Comparison of ENCODE assay signal across 19 cellular contexts in genomic region chr17:49681336-49681735, GRCh38.
"Had no signal": no experiment of that assay in that cellular context is flagged by ENCODE, and none has a peak within 500 bp of the region (broad histone marks: within the 10 kb centered on the region; RNA-seq: fewer than 3 reads in every experiment).

No MANE protein-coding gene starts in this region.

- H3K36me3 ChIP-seq: brain microvascular endothelial cell, gastrocnemius medialis, lower lobe of right lung, tibial nerve, vagina had no signal

- ATAC-seq: activated T-cell treated with anti-CD3 and anti-CD28 coated beads, Interleukin-2, amount 50 U/mL, for 4 hours; gastrocnemius medialis; left cardiac atrium; lower lobe of right lung; sciatic nerve had no signal

- H3K27me3 Mint-ChIP-seq: activated naive CD8-positive, alpha-beta T cell had no signal

- H3K4me3 ChIP-seq: gastrocnemius medialis, lower lobe of right lung, tibial nerve, vagina had no signal

- H3K4me3 Mint-ChIP-seq: activated naive CD8-positive, alpha-beta T cell; activated T-cell treated with anti-CD3 and anti-CD28 coated beads, Interleukin-2, amount 50 U/mL, for 4 hours; mesothelial cell of epicardium; nephron progenitor cell had no signal

- H3K27ac Mint-ChIP-seq: activated naive CD8-positive, alpha-beta T cell; mesothelial cell of epicardium; nephron progenitor cell had no signal

- DNase-seq: activated CD4-positive, CD25-positive, alpha-beta regulatory T cell treated with anti-CD3 and anti-CD28 coated beads, Interleukin-2, amount 50 U/mL, for 72 hours; activated effector memory CD4-positive, alpha-beta T cell treated with anti-CD3 and anti-CD28 coated beads, Interleukin-2, amount 50 U/mL, for 16 hours; activated T-cell treated with anti-CD3 and anti-CD28 coated beads, Interleukin-2, amount 50 U/mL, for 4 hours; amygdala; brain microvascular endothelial cell; effector memory CD4-positive, alpha-beta T cell; gastrocnemius medialis; left cardiac atrium; lower lobe of right lung; nephron progenitor cell; stimulated activated CD4-positive, alpha-beta T cell treated with anti-CD3 and anti-CD28 coated beads, Interleukin-2, amount 100 ng/mL, for 24 hours; T-helper 1 cell; T1000 had no signal

- H3K27me3 ChIP-seq: brain microvascular endothelial cell, gastrocnemius medialis, tibial nerve, vagina had no signal

- H3K9me3 Mint-ChIP-seq: activated T-cell treated with anti-CD3 and anti-CD28 coated beads, Interleukin-2, amount 50 U/mL, for 4 hours had no signal

- H3K27ac ChIP-seq: brain microvascular endothelial cell, epithelial cell of prostate, gastrocnemius medialis, lower lobe of right lung, tibial nerve, vagina had no signal

- H3K9me3 ChIP-seq: gastrocnemius medialis, lower lobe of right lung, tibial nerve, vagina had no signal

- H3K36me3 Mint-ChIP-seq: activated naive CD8-positive, alpha-beta T cell; mesothelial cell of epicardium had no signal
